In the genomic region with DNA sequence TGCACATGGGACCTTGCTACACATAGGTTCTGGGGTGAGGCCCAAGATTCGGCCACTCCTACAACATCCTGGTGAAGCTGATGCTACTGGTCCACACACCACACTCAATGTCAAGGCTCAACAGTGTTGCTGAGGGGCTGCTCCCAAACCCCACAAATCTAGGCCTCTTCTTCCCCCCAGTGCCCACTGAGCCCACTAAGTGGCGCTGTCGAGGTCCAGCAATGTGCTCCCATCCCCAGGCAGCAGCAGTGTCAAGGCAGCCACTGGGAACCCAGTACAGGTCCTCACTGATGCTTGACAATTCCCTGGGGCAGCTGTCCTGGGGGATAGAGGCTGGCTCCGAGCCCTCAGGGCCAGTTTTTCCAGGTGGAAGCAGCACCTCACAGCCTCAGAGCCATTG, we compare ENCODE assay signal across 11 cellular contexts. TPM values are rescaled to one million over a fixed set of nuclear protein-coding genes. Genes with fewer than 3 reads are reported as not detected.
A peak's percentile ranks its signal among the peaks of the same experiment; 100 is the strongest.
DNase-seq lines count a peak whose midpoint lies in the region; ATAC-seq, FAIRE-seq and TF ChIP-seq lines count a peak whose summit lies in the region.
"Had no signal": no experiment of that assay in that cellular context is flagged by ENCODE, and none has a peak within 500 bp of the region (broad histone marks: within the 10 kb centered on the region; RNA-seq: fewer than 3 reads in every experiment).

No MANE protein-coding gene starts in this region.

- TF ChIP-seq POLR2A in GM12891 (IDR thresholded peaks at IDR 0.05; ENCODE audit: low read depth, low read length), result no peak

- CTCF ChIA-PET in BJ (lab: Yijun Ruan, JAX), result interaction anchor here (0.7 to 0.8 kb wide), 2 partner anchors 15 to 23 kb away, joined by 3 to 4 read pairs; no protein-coding TSS in a partner anchor

- TF ChIP-seq CTCF in BJ (IDR thresholded peaks at IDR 0.05; ENCODE audit: insufficient read depth, low read depth, low read length) (peak; percentile 55), RWPE2 (IDR thresholded peaks at IDR 0.05; ENCODE audit: poor library complexity, severe bottlenecking) (peak; percentile 18), fibroblast of mammary gland (conservative IDR thresholded peaks at IDR 0.05; ENCODE audit: control insufficient read depth, insufficient read depth, low read depth, low read length) (peak; percentile 37)

- H3K27me3 ChIP-seq in BJ (ENCODE audit: control insufficient read depth, insufficient read depth, low read length) (no peaks in the 10 kb centered on the region), RWPE2 (ENCODE audit: insufficient read depth, poor library complexity, severe bottlenecking) (no peaks in the 10 kb centered on the region)
- H3K27me3 ChIP-seq: transverse colon had no signal

- no peaks in the 10 kb centered on the region for H3K4me1 ChIP-seq in RWPE2 (ENCODE audit: insufficient read depth, poor library complexity, severe bottlenecking)
- H3K4me1 ChIP-seq: psoas muscle, transverse colon had no signal

- POLR2A ChIA-PET in BJ (lab: Charles Lee), result no interaction called here

- ATAC-seq in RWPE2 (ENCODE audit: low read depth) (peak; percentile 29; the same call in 2 of the 3 replicates), HG03045 (IDR thresholded peaks at IDR 0.05; ENCODE audit: unreplicated experiment) (no peak)

- no peak overlapping the region for H3K27ac ChIP-seq in RWPE2 (ENCODE audit: poor library complexity, severe bottlenecking)
- H3K27ac ChIP-seq: psoas muscle, transverse colon had no signal

- no peak overlapping the region for H3K4me3 ChIP-seq in BJ (ENCODE audit: low read depth, low read length)
- H3K4me3 ChIP-seq in RWPE2 (ENCODE audit: severe bottlenecking), result no peak overlapping the region
- H3K4me3 ChIP-seq in fibroblast of mammary gland (ENCODE audit: control insufficient read depth, low read depth, low read length), result no peak overlapping the region
- H3K4me3 ChIP-seq: psoas muscle, transverse colon had no signal

- H3K36me3 ChIP-seq in BJ (ENCODE audit: control insufficient read depth, insufficient read depth, low read length), result no peaks in the 10 kb centered on the region
- H3K36me3 ChIP-seq in RWPE2 (ENCODE audit: low read depth), result no peaks in the 10 kb centered on the region
- H3K36me3 ChIP-seq: transverse colon had no signal

- H3K9me3 ChIP-seq in RWPE2 (ENCODE audit: severe bottlenecking), result no peaks in the 10 kb centered on the region
- H3K9me3 ChIP-seq: psoas muscle, transverse colon had no signal

- DNase-seq in BJ (ENCODE audit: low read depth) (no peak), GM12891 (ENCODE audit: insufficient read length, low spot score) (peak; percentile 55), RWPE2 (ENCODE audit: low spot score) (no peak), fibroblast of mammary gland (ENCODE audit: low read depth) (no peak), kidney glomerular epithelial cell (lab: John Stamatoyannopoulos, UW) (no peak), NCI-H2107 (lab: John Stamatoyannopoulos, UW) (no peak), activated gamma-delta T cell (lab: John Stamatoyannopoulos, UW) (no peak)
- DNase-seq: effector CD8-positive, alpha-beta T cell; psoas muscle; transverse colon had no signal

- FAIRE-seq in GM12891 (lab: Jason Lieb, UNC), result no peak

TF ChIP-seq in GM12891, 5 proteins besides CTCF, POLR2A, EP300 and RAD21:
- TF ChIP-seq POLR2AphosphoS5 (IDR thresholded peaks at IDR 0.05; ENCODE audit: low read depth, low read length) (no peak), TAF1 (IDR thresholded peaks at IDR 0.05; ENCODE audit: low read depth, low read length) (no peak), POU2F2 (IDR thresholded peaks at IDR 0.05; ENCODE audit: low read depth, low read length) (no peak), SPI1 (IDR thresholded peaks at IDR 0.05; ENCODE audit: low read depth, low read length) (no peak), PAX5 (IDR thresholded peaks at IDR 0.05; ENCODE audit: insufficient read depth, low read length, severe bottlenecking) (no peak)

RNA-seq across cellular contexts. Expression of a gene that starts 21.5 kb away (rescaled TPM):
- 0.33 and 0.74 TPM in 2 replicates for polyA plus RNA-seq in BJ (2011; rRNA removed)
- polyA minus RNA-seq in BJ (2011; rRNA and poly(A)+ RNA removed), result 1.0 and 1.4 TPM in 2 replicates
- polyA plus RNA-seq in GM12891 (2012; ENCODE audit: low read depth, missing spikeins), result not detected
